In genomic region chr3:9791790-9792404, GRCh38 we compare ENCODE assay signal across 9 cellular contexts. TPM values are rescaled to one million over a fixed set of nuclear protein-coding genes. Genes with fewer than 3 reads are reported as not detected.
DNase-seq lines count a peak whose midpoint lies in the region; ATAC-seq, FAIRE-seq and TF ChIP-seq lines count a peak whose summit lies in the region.
"Had no signal": no experiment of that assay in that cellular context is flagged by ENCODE, and none has a peak within 500 bp of the region (broad histone marks: within the 10 kb centered on the region; RNA-seq: fewer than 3 reads in every experiment).

No MANE protein-coding gene starts in this region.

- no peak for DNase-seq in glutamatergic neuron
- no peak for DNase-seq in HTR-8/SVneo (ENCODE audit: insufficient read length, low spot score)
- no peak for DNase-seq in EL

- H3K4me3 ChIP-seq in skin epidermis: peak overlapping the region; percentile 87 to 98 (median 90)

- H3K27ac ChIP-seq in VCaP: peak overlapping the region; percentile 99
- peak overlapping the region; percentile 79 to 100 (median 98) for H3K27ac ChIP-seq in skin epidermis

- peak overlapping the region; percentile 56 for H3K27ac Mint-ChIP-seq in glutamatergic neuron (ENCODE audit: unreplicated experiment)

- peak overlapping the region; percentile 97 for H3K4me3 Mint-ChIP-seq in glutamatergic neuron (ENCODE audit: unreplicated experiment)

- no peak for TF ChIP-seq CTCF in VCaP (conservative IDR thresholded peaks at IDR 0.05)
- TF ChIP-seq CTCF in glutamatergic neuron (IDR thresholded peaks at IDR 0.05; ENCODE audit: partially characterized antibody, unreplicated experiment): no peak

- ATAC-seq in GM18870 (IDR thresholded peaks at IDR 0.05; ENCODE audit: unreplicated experiment) (peak; percentile 4), HG02970 (IDR thresholded peaks at IDR 0.05; ENCODE audit: low FRiP score, unreplicated experiment) (no peak), HG03469 (IDR thresholded peaks at IDR 0.05; ENCODE audit: unreplicated experiment) (no peak)

- peaks cover 11% of the 10 kb centered on the region for H3K9me3 Mint-ChIP-seq in glutamatergic neuron (ENCODE audit: unreplicated experiment)

- FAIRE-seq in HTR-8/SVneo (lab: Jason Lieb, UNC): no peak
- FAIRE-seq: islet of Langerhans had no signal

- H3K27me3 Mint-ChIP-seq in glutamatergic neuron (ENCODE audit: unreplicated experiment): peaks cover 11% of the 10 kb centered on the region

- peaks cover 6% of the 10 kb centered on the region for H3K4me1 Mint-ChIP-seq in glutamatergic neuron (ENCODE audit: low read depth, unreplicated experiment)

- H3K36me3 Mint-ChIP-seq in glutamatergic neuron (ENCODE audit: unreplicated experiment): peaks cover 8% of the 10 kb centered on the region

RNA-seq across cellular contexts. Expression of gene TADA3, which starts 0.4 kb away (rescaled TPM):
- 59.1 TPM for total RNA-seq in glutamatergic neuron (ENCODE audit: unreplicated experiment)

RNA-seq across cellular contexts. Expression of gene ARPC4, which starts 1.0 kb away (rescaled TPM):
- 164 TPM for total RNA-seq in glutamatergic neuron (ENCODE audit: unreplicated experiment)

RNA-seq across cellular contexts. Expression of gene TTLL3, which starts 18.2 kb away (rescaled TPM):
- 45.7 TPM for total RNA-seq in glutamatergic neuron (ENCODE audit: unreplicated experiment)

RNA-seq across cellular contexts. Expression of gene CAMK1, which starts 22.1 kb away (rescaled TPM):
- 8.2 TPM for total RNA-seq in glutamatergic neuron (ENCODE audit: unreplicated experiment)

RNA-seq across cellular contexts. Expression of gene OGG1, which starts 42.1 kb away (rescaled TPM):
- 76.5 TPM for total RNA-seq in glutamatergic neuron (ENCODE audit: unreplicated experiment)
